ENCODE assay signal across 2 cellular contexts in the genomic region with DNA sequence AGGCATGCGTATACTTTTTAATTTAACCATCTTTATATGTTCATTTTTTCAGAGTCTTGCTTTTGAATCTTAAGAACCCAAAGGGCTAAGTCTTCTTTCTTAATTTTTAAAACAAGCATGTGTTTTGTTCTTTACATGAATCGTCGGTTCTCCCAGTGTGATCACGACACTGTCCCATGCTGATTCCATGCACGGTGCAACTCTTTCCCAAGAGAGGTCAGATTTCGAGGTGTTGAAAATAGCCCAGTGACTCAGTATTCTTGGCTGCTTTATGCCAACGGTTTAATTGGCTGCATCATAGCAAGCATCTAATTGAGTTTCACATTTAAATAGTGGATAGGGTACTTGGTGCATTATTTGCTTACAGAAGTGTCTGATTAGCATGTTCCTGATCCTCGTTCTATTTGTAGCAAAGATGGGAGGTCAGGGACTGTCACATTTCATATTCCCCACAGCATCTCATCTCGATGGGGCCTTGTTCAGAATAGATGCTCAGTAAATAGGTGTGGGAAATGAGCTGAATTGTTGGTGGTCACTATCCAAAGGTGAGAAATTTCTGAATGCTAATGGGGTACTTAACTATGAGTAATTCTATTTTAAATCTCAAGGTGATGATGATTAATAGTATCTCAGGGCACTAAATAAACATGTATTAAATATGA.
TF ChIP-seq lines count a peak whose summit lies in the region.

No MANE protein-coding gene starts in this region.

TF ChIP-seq in IMR-90, 13 proteins besides CTCF, POLR2A, EP300 and RAD21:
- TF ChIP-seq CEBPB (IDR thresholded peaks at IDR 0.05; ENCODE audit: low read depth, low read length) (peak; percentile 56; the same call in 1 of the 2 replicates), NFE2L2 (IDR thresholded peaks at IDR 0.05; ENCODE audit: low read depth, low read length) (no peak), BHLHE40 (IDR thresholded peaks at IDR 0.05; ENCODE audit: low read depth, low read length) (peak; percentile 26; the same call in 1 of the 2 replicates)

TF ChIP-seq in HepG2, 621 proteins besides CTCF, POLR2A, EP300 and RAD21:
- peak; percentile 39; the same call in 1 of the 2 replicates for TF ChIP-seq SAP130 (CRISPR knock-in tag; IDR thresholded peaks at IDR 0.05; ENCODE audit: low read depth)
- TF ChIP-seq ZBTB7B (CRISPR knock-in tag; IDR thresholded peaks at IDR 0.05) = 0 out of 2 replicates have a peak, but pooled peaks have one; percentile 2
- no peak for TF ChIP-seq NFRKB (IDR thresholded peaks at IDR 0.05)
- peak; percentile 35 for TF ChIP-seq PRPF4 (IDR thresholded peaks at IDR 0.05; ENCODE audit: low read depth, low read length, poor library complexity, severe bottlenecking)
- TF ChIP-seq, protein P1, sequence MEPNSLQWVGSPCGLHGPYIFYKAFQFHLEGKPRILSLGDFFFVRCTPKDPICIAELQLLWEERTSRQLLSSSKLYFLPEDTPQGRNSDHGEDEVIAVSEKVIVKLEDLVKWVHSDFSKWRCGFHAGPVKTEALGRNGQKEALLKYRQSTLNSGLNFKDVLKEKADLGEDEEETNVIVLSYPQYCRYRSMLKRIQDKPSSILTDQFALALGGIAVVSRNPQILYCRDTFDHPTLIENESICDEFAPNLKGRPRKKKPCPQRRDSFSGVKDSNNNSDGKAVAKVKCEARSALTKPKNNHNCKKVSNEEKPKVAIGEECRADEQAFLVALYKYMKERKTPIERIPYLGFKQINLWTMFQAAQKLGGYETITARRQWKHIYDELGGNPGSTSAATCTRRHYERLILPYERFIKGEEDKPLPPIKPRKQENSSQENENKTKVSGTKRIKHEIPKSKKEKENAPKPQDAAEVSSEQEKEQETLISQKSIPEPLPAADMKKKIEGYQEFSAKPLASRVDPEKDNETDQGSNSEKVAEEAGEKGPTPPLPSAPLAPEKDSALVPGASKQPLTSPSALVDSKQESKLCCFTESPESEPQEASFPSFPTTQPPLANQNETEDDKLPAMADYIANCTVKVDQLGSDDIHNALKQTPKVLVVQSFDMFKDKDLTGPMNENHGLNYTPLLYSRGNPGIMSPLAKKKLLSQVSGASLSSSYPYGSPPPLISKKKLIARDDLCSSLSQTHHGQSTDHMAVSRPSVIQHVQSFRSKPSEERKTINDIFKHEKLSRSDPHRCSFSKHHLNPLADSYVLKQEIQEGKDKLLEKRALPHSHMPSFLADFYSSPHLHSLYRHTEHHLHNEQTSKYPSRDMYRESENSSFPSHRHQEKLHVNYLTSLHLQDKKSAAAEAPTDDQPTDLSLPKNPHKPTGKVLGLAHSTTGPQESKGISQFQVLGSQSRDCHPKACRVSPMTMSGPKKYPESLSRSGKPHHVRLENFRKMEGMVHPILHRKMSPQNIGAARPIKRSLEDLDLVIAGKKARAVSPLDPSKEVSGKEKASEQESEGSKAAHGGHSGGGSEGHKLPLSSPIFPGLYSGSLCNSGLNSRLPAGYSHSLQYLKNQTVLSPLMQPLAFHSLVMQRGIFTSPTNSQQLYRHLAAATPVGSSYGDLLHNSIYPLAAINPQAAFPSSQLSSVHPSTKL (CRISPR knock-in tag; IDR thresholded peaks at IDR 0.05) = 0 out of 2 replicates have a peak, but pooled peaks have one; percentile 11
- no peak for TF ChIP-seq SSRP1 (CRISPR knock-in tag; IDR thresholded peaks at IDR 0.05)
- TF ChIP-seq FOSL2 (CRISPR knock-in tag; IDR thresholded peaks at IDR 0.05) = peak; percentile 70
- TF ChIP-seq NR2F6 (IDR thresholded peaks at IDR 0.05) = no peak; the same call in 1 of the 2 replicates
- 0 out of 2 replicates have a peak, but pooled peaks have one; percentile 27 for TF ChIP-seq NR2F6 (CRISPR knock-in tag; IDR thresholded peaks at IDR 0.05)
- no peak for TF ChIP-seq FLYWCH1 (CRISPR knock-in tag; IDR thresholded peaks at IDR 0.05)
- peak; percentile 25; the same call in 1 of the 2 replicates for TF ChIP-seq CEBPB (IDR thresholded peaks at IDR 0.05; ENCODE audit: borderline replicate concordance, low read depth, low read length)
- 0 out of 2 replicates have a peak, but pooled peaks have one; percentile 23 for TF ChIP-seq ZSCAN29 (CRISPR knock-in tag; conservative IDR thresholded peaks at IDR 0.05)
- TF ChIP-seq, protein P2, sequence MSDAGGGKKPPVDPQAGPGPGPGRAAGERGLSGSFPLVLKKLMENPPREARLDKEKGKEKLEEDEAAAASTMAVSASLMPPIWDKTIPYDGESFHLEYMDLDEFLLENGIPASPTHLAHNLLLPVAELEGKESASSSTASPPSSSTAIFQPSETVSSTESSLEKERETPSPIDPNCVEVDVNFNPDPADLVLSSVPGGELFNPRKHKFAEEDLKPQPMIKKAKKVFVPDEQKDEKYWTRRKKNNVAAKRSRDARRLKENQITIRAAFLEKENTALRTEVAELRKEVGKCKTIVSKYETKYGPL (CRISPR knock-in tag; IDR thresholded peaks at IDR 0.05) = no peak
